9 cellular contexts compared by ENCODE assay signal in genomic region chr12:50597200-50598195, GRCh38.
DNase-seq lines count a peak whose midpoint lies in the region; ATAC-seq, FAIRE-seq and TF ChIP-seq lines count a peak whose summit lies in the region.
"Had no signal": no experiment of that assay in that cellular context is flagged by ENCODE, and none has a peak within 500 bp of the region (broad histone marks: within the 10 kb centered on the region; RNA-seq: fewer than 3 reads in every experiment).

No MANE protein-coding gene starts in this region.

- H3K9me3 ChIP-seq in A549 (no peaks in the 10 kb centered on the region), neural progenitor cell (ENCODE audit: low read depth) (no peaks in the 10 kb centered on the region), vagina (no peaks in the 10 kb centered on the region)

- TF ChIP-seq CTCF in A549 (IDR thresholded peaks at IDR 0.05) = no peak
- TF ChIP-seq CTCF in chondrocyte (IDR thresholded peaks at IDR 0.05) = peak; percentile 63
- no peak for TF ChIP-seq CTCF in neural progenitor cell (IDR thresholded peaks at IDR 0.05)
- TF ChIP-seq CTCF in vagina (IDR thresholded peaks at IDR 0.05) = no peak

- WGBS in A549 (ENCODE audit: missing lambda C conversion rate) = 40% methylated on average over 9 of the region's 9 CpGs

- peaks cover 3% of the 10 kb centered on the region for H3F3A ChIP-seq in neural progenitor cell (ENCODE audit: low read depth)

- H3K4me1 ChIP-seq in A549 (peaks cover 22% of the 10 kb centered on the region), neural progenitor cell (peaks cover 7% of the 10 kb centered on the region), vagina (peaks cover 24% of the 10 kb centered on the region)

- no peak overlapping the region for H3K9ac ChIP-seq in neural progenitor cell

- H3K27ac ChIP-seq in A549 = peak overlapping the region; percentile 17; a peak in 5 of 6 replicates
- H3K27ac ChIP-seq in neural progenitor cell = peak overlapping the region; percentile 24
- H3K27ac ChIP-seq in vagina = peak overlapping the region; percentile 34
- H3K27ac ChIP-seq: C4-2B had no signal

- POLR2A ChIA-PET in A549 (lab: Yijun Ruan, JAX) = interaction anchor here (0.6 kb wide), 1 partner anchor 16 kb away, joined by 5 read pairs; no protein-coding TSS in a partner anchor

- no peaks in the 10 kb centered on the region for H3K27me3 ChIP-seq in neural progenitor cell
- no peaks in the 10 kb centered on the region for H3K27me3 ChIP-seq in vagina

- H3K4me3 ChIP-seq in A549 (no peak overlapping the region), neural progenitor cell (no peak overlapping the region), vagina (no peak overlapping the region)

- H3K4me3 Mint-ChIP-seq in chondrocyte (ENCODE audit: unreplicated experiment) = peak overlapping the region; percentile 50
- H3K4me3 Mint-ChIP-seq in neural progenitor cell = no peak overlapping the region

- H3K36me3 ChIP-seq in neural progenitor cell = no peaks in the 10 kb centered on the region
- no peaks in the 10 kb centered on the region for H3K36me3 ChIP-seq in vagina

- CTCF ChIA-PET in A549 (lab: Yijun Ruan, JAX) = no interaction called here

- H2AFZ ChIP-seq in neural progenitor cell (replicated peaks) = no peak overlapping the region

- no peaks in the 10 kb centered on the region for H3K27me3 Mint-ChIP-seq in chondrocyte (ENCODE audit: low read depth)
- no peaks in the 10 kb centered on the region for H3K27me3 Mint-ChIP-seq in neural progenitor cell (ENCODE audit: insufficient read depth, low read depth)

- intact Hi-C loops in vagina (cut with DNase I) = no loop called here

- H4K20me1 ChIP-seq in neural progenitor cell (ENCODE audit: low read depth) = peaks cover 3% of the 10 kb centered on the region

- peak overlapping the region; percentile 89 for H3K27ac Mint-ChIP-seq in chondrocyte (ENCODE audit: unreplicated experiment)
- H3K27ac Mint-ChIP-seq in neural progenitor cell = peak overlapping the region; percentile 16

- no peak for FAIRE-seq in A549 (lab: Jason Lieb, UNC)

- H3K4me2 ChIP-seq in A549 (peak overlapping the region; percentile 60), neural progenitor cell (no peak overlapping the region)

- no peaks in the 10 kb centered on the region for H3K9me3 Mint-ChIP-seq in chondrocyte (ENCODE audit: low read depth)
- H3K9me3 Mint-ChIP-seq in neural progenitor cell = no peaks in the 10 kb centered on the region

- DNase-seq in A549 (ENCODE audit: low read depth in 1 of 2, low spot score in 1 of 2) (peak; percentile 67 to 68), chondrocyte (ENCODE audit: low spot score) (no peak), neural progenitor cell (ENCODE audit: low spot score) (no peak), vagina (ENCODE audit: extremely low spot score in 2 of 2) (no peak), NCI-H1417 treated with DMSO at 0.1 percent for 48 hours (lab: John Stamatoyannopoulos, UW) (no peak)

- TF ChIP-seq RAD21 in A549 (conservative IDR thresholded peaks at IDR 0.05 in 1 of 2, IDR thresholded peaks at IDR 0.05 in 1 of 2) = no peak

- H3K36me3 Mint-ChIP-seq in chondrocyte (ENCODE audit: low read depth) (peaks cover 2% of the 10 kb centered on the region), neural progenitor cell (peaks cover 6% of the 10 kb centered on the region)

- ATAC-seq in A549 (peak; percentile 89 to 95), GM19328 (IDR thresholded peaks at IDR 0.05; ENCODE audit: unreplicated experiment) (peak; percentile 69), HG03521 (IDR thresholded peaks at IDR 0.05; ENCODE audit: unreplicated experiment) (peak; percentile 65)
- peak; percentile 100 for ATAC-seq in activated CD4-positive, CD25-positive, alpha-beta regulatory T cell treated with anti-CD3 and anti-CD28 coated beads, Interleukin-2, amount 50 U/mL, for 24 hours

- H3K79me2 ChIP-seq in neural progenitor cell (ENCODE audit: low read depth) = peaks cover 44% of the 10 kb centered on the region

- no peak for TF ChIP-seq EP300 in A549 (IDR thresholded peaks at IDR 0.05)

- H3K4me1 Mint-ChIP-seq in chondrocyte (ENCODE audit: low read depth) = peaks cover 38% of the 10 kb centered on the region
- peaks cover 8% of the 10 kb centered on the region for H3K4me1 Mint-ChIP-seq in neural progenitor cell

- TF ChIP-seq POLR2A in A549 (IDR thresholded peaks at IDR 0.05; ENCODE audit: low read length) (no peak), vagina (IDR thresholded peaks at IDR 0.05) (no peak)

TF ChIP-seq in A549, 52 proteins besides CTCF, POLR2A, EP300 and RAD21:
- TF ChIP-seq MYC (IDR thresholded peaks at IDR 0.05; ENCODE audit: borderline replicate concordance, low read length) (no peak), RCOR1 (IDR thresholded peaks at IDR 0.05; ENCODE audit: low read depth, low read length) (no peak), MAX (IDR thresholded peaks at IDR 0.05) (0 out of 2 replicates have a peak, but pooled peaks have one; percentile 28), TP53 (CRISPR knock-in tag; IDR thresholded peaks at IDR 0.05) (no peak), RNF2 (IDR thresholded peaks at IDR 0.05; ENCODE audit: borderline replicate concordance, low read depth) (no peak), FOSL2 (IDR thresholded peaks at IDR 0.05) (no peak), FOSL2 (CRISPR knock-in tag; IDR thresholded peaks at IDR 0.05) (0 out of 2 replicates have a peak, but pooled peaks have one; percentile 25)

Comparison
In these comparisons a context has a peak if more than half of its experiments do, and no peak if none do; other contexts are left out.
1. DNase-seq: peak in A549 (2 of 2); none in chondrocyte (single experiment), neural progenitor cell (single experiment), vagina (0 of 2) and NCI-H1417 treated with DMSO at 0.1 percent for 48 hours (single experiment).
2. Peak in every context shown above with its lines, with median percentiles within 50 percentile points of each other: ATAC-seq and H3K27ac ChIP-seq.